ENCODE assay signal across 21 cellular contexts in the genomic region with DNA sequence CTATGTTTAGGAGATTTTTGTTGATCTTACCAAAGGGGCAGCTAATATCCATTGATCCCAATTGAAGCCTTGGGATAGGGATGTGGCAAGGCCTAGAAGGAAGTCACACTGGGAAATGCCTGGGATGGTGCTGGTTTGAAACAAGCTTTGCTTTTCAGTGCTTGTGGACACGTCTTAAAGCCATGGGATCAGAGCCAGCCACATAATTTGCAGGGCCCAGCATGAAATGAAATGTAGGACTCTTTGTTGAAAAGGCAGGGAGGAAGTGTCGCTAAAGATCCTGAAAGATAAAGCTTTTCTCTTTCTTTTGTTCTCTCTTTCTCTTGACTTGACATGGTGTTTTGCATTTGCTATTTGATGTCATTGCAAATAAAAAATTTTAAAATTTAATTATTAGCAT. TPM values are rescaled to one million over a fixed set of nuclear protein-coding genes. Genes with fewer than 3 reads are reported as not detected.
DNase-seq lines count a peak whose midpoint lies in the region; ATAC-seq and TF ChIP-seq lines count a peak whose summit lies in the region.
"Had no signal": no experiment of that assay in that cellular context is flagged by ENCODE, and none has a peak within 500 bp of the region (broad histone marks: within the 10 kb centered on the region; RNA-seq: fewer than 3 reads in every experiment).

No MANE protein-coding gene starts in this region.

- intact Hi-C loops in OCI-LY7 (cut with micrococcal nuclease; ENCODE audit: unreplicated experiment): loop anchor here (10.0 kb wide), 1 partner anchor 1032 kb away; a partner anchor contains a TSS

- peaks cover 68% of the 10 kb centered on the region for H3K36me3 Mint-ChIP-seq in activated CD4-positive, alpha-beta T cell treated with anti-CD3 and anti-CD28 coated beads, Interleukin-2, amount 10 ng/mL, durations not matched to agents 7 days and 5 days (ENCODE audit: low read depth)
- peaks cover 13% of the 10 kb centered on the region for H3K36me3 Mint-ChIP-seq in brain

- no peaks in the 10 kb centered on the region for H3K27me3 ChIP-seq in neural cell (ENCODE audit: insufficient read depth, low read depth, low read length)

- H2AFZ ChIP-seq in OCI-LY7 (ENCODE audit: low read length): no peak overlapping the region
- no peak overlapping the region for H2AFZ ChIP-seq in neural cell (ENCODE audit: low read depth, low read length)

- H3K4me3 ChIP-seq in OCI-LY7 (ENCODE audit: low read depth, low read length, poor library complexity, severe bottlenecking) (no peak overlapping the region), neural cell (ENCODE audit: low read length) (peak overlapping the region; percentile 36)
- H3K4me3 ChIP-seq: stomach had no signal

- CTCF ChIA-PET in activated CD4-positive, alpha-beta T cell treated with anti-CD3 and anti-CD28 coated beads, Interleukin-2, amount 10 ng/mL, durations not matched to agents 7 days and 5 days (lab: Charles Lee): interaction anchor here (0.6 to 1.5 kb wide), 5 partner anchors 10 to 1123 kb away, joined by 3 to 4 read pairs (median 3); a partner anchor contains a TSS
- CTCF ChIA-PET in OCI-LY7 (lab: Charles Lee; ENCODE audit: unreplicated experiment): no interaction called here

- ATAC-seq in HG02970 (IDR thresholded peaks at IDR 0.05; ENCODE audit: low FRiP score, unreplicated experiment) (no peak), GM18907 (IDR thresholded peaks at IDR 0.05; ENCODE audit: unreplicated experiment) (no peak)
- ATAC-seq: esophagus mucosa, Right ventricle myocardium inferior had no signal

- TF ChIP-seq RAD21 in neural cell (conservative IDR thresholded peaks at IDR 0.05): no peak

- no TSS peak for BruUV-seq in OCI-LY7 (replicated peaks; lab: Mats Ljungman, UMichigan)

- H3K4me2 ChIP-seq in OCI-LY7 (ENCODE audit: low read length): peak overlapping the region; percentile 38; the same call in 1 of the 2 replicates
- no peak overlapping the region for H3K4me2 ChIP-seq in neural cell (ENCODE audit: low read length)

- DNase-seq in activated CD4-positive, alpha-beta T cell treated with anti-CD3 and anti-CD28 coated beads, Interleukin-2, amount 10 ng/mL, durations not matched to agents 7 days and 5 days: no peak
- DNase-seq in activated CD4-positive, alpha-beta T cell treated with anti-CD3 and anti-CD28 coated beads, Interleukin-2, amount 50 U/mL, for 1 hour: no peak
- no peak for DNase-seq in OCI-LY7 (ENCODE audit: low spot score)
- no peak for DNase-seq in iPS-NIHi7 (ENCODE audit: extremely low spot score)
- DNase-seq: activated CD4-positive, CD25-positive, alpha-beta regulatory T cell treated with anti-CD3 and anti-CD28 coated beads, Interleukin-2, amount 50 U/mL, for 72 hours; activated T-cell treated with anti-CD3 and anti-CD28 coated beads, Interleukin-2, amount 50 U/mL, for 48 hours; cortex of kidney; EL; glutamatergic neuron; KBM-7; mammary epithelial cell; NCI-H1092; retina; stimulated activated CD4-positive, alpha-beta T cell treated with anti-CD3 and anti-CD28 coated beads, Interleukin-15, amount 100 ng/mL, for 24 hours; stomach had no signal

- H3F3A ChIP-seq in neural cell (ENCODE audit: insufficient read depth, low read length, poor library complexity, severe bottlenecking): no peaks in the 10 kb centered on the region

- H3K9ac ChIP-seq in neural cell (ENCODE audit: low read length): no peak overlapping the region

- H3K27ac ChIP-seq in OCI-LY7 (ENCODE audit: low read depth, low read length, poor library complexity, severe bottlenecking) (no peak overlapping the region), neural cell (ENCODE audit: low read length) (no peak overlapping the region)
- H3K27ac ChIP-seq: stomach had no signal

- H3K79me2 ChIP-seq in OCI-LY7 (ENCODE audit: insufficient read depth, low read depth, low read length): peaks cover 86% of the 10 kb centered on the region
- peaks cover 72% of the 10 kb centered on the region for H3K79me2 ChIP-seq in neural cell (replicated peaks; ENCODE audit: insufficient read depth, low read length)

- peaks cover 77% of the 10 kb centered on the region for H3K4me1 Mint-ChIP-seq in activated CD4-positive, alpha-beta T cell treated with anti-CD3 and anti-CD28 coated beads, Interleukin-2, amount 10 ng/mL, durations not matched to agents 7 days and 5 days
- peaks cover 60% of the 10 kb centered on the region for H3K4me1 Mint-ChIP-seq in brain

- no peaks in the 10 kb centered on the region for H3K9me2 ChIP-seq in OCI-LY7 (ENCODE audit: insufficient read depth, low read length)
- no peaks in the 10 kb centered on the region for H3K9me2 ChIP-seq in neural cell (ENCODE audit: insufficient read depth, low read length)

- H4K20me1 ChIP-seq in OCI-LY7 (ENCODE audit: insufficient read depth, low read length) (no peaks in the 10 kb centered on the region), neural cell (ENCODE audit: insufficient read depth) (peaks cover 3% of the 10 kb centered on the region)

- H3K9me3 ChIP-seq in OCI-LY7 (ENCODE audit: low read length) (no peaks in the 10 kb centered on the region), neural cell (ENCODE audit: low read length) (no peaks in the 10 kb centered on the region)
- H3K9me3 ChIP-seq: stomach had no signal

- H3K27ac Mint-ChIP-seq in activated CD4-positive, alpha-beta T cell treated with anti-CD3 and anti-CD28 coated beads, Interleukin-2, amount 10 ng/mL, durations not matched to agents 7 days and 5 days: peak overlapping the region; percentile 65
- H3K27ac Mint-ChIP-seq in brain: peak overlapping the region; percentile 31 to 88 (median 67)

- H3K9me3 Mint-ChIP-seq in activated CD4-positive, alpha-beta T cell treated with anti-CD3 and anti-CD28 coated beads, Interleukin-2, amount 10 ng/mL, durations not matched to agents 7 days and 5 days: no peaks in the 10 kb centered on the region
- no peaks in the 10 kb centered on the region for H3K9me3 Mint-ChIP-seq in brain

- H3K4me3 Mint-ChIP-seq in activated CD4-positive, alpha-beta T cell treated with anti-CD3 and anti-CD28 coated beads, Interleukin-2, amount 10 ng/mL, durations not matched to agents 7 days and 5 days: peak overlapping the region; percentile 38
- peak overlapping the region; percentile 7 to 93 (median 73) for H3K4me3 Mint-ChIP-seq in brain

- H3K4me1 ChIP-seq in OCI-LY7 (ENCODE audit: insufficient read depth, low read length, poor library complexity, severe bottlenecking): peaks cover 51% of the 10 kb centered on the region

- TF ChIP-seq CTCF in OCI-LY7 (conservative IDR thresholded peaks at IDR 0.05; ENCODE audit: low read length) (no peak), brain (conservative IDR thresholded peaks at IDR 0.05) (no peak), neural cell (IDR thresholded peaks at IDR 0.05; ENCODE audit: poor library complexity, severe bottlenecking) (no peak)

- TF ChIP-seq EP300 in neural cell (conservative IDR thresholded peaks at IDR 0.05; ENCODE audit: poor library complexity, severe bottlenecking): no peak

- POLR2A ChIA-PET in activated CD4-positive, alpha-beta T cell treated with anti-CD3 and anti-CD28 coated beads, Interleukin-2, amount 10 ng/mL, durations not matched to agents 7 days and 5 days (lab: Charles Lee): interaction anchor here (1.1 kb wide), 1 partner anchor 9 kb away, joined by 3 read pairs; no protein-coding TSS in a partner anchor
- POLR2A ChIA-PET in OCI-LY7 (lab: Charles Lee): interaction anchor here (0.6 to 7.3 kb wide), 4 partner anchors 12 to 879 kb away, joined by 3 to 77 read pairs (median 4); no protein-coding TSS in a partner anchor

- no peaks in the 10 kb centered on the region for H3K27me3 Mint-ChIP-seq in activated CD4-positive, alpha-beta T cell treated with anti-CD3 and anti-CD28 coated beads, Interleukin-2, amount 10 ng/mL, durations not matched to agents 7 days and 5 days
- peaks cover 12% of the 10 kb centered on the region for H3K27me3 Mint-ChIP-seq in brain

- H3K36me3 ChIP-seq in OCI-LY7 (ENCODE audit: insufficient read depth, low read length) (peaks cover 61% of the 10 kb centered on the region), neural cell (ENCODE audit: insufficient read depth, low read length) (peaks cover 4% of the 10 kb centered on the region)
- H3K36me3 ChIP-seq: stomach had no signal

TF ChIP-seq in neural cell, 6 proteins besides CTCF, POLR2A, EP300 and RAD21 (continues in another document):
- no peak for TF ChIP-seq EZH2 (IDR thresholded peaks at IDR 0.05; ENCODE audit: borderline replicate concordance, insufficient read depth, low read length, poor library complexity, severe bottlenecking)
- no peak for TF ChIP-seq POLR2AphosphoS5 (IDR thresholded peaks at IDR 0.05)
- no peak for TF ChIP-seq TAF1 (IDR thresholded peaks at IDR 0.05; ENCODE audit: low read depth)
- TF ChIP-seq MXI1 (conservative IDR thresholded peaks at IDR 0.05; ENCODE audit: poor library complexity, severe bottlenecking): no peak

RNA-seq across cellular contexts. Expression of a gene that starts 5.0 kb away (rescaled TPM):
- total RNA-seq in activated CD4-positive, alpha-beta T cell treated with anti-CD3 and anti-CD28 coated beads, Interleukin-2, amount 10 ng/mL, durations not matched to agents 7 days and 5 days: 10 to 100 TPM; 14.8 to 16.7 TPM
- total RNA-seq in OCI-LY7 (2014; rRNA removed; shearing (Covaris generic)): 8.1 and 11.0 TPM in 2 replicates
- 13.0 and 14.1 TPM in 2 replicates for total RNA-seq in OCI-LY7 (2022)
- 4.9 TPM for polyA plus RNA-seq in brain (ENCODE audit: insufficient read depth, low read depth, low replicate concordance)
- polyA plus RNA-seq in neural cell: 11.1 and 14.2 TPM in 2 replicates
- polyA minus RNA-seq in neural cell: 19.5 and 25.4 TPM in 2 replicates

RNA-seq across cellular contexts. Expression of a gene that starts 46.2 kb away (rescaled TPM):
- total RNA-seq in activated CD4-positive, alpha-beta T cell treated with anti-CD3 and anti-CD28 coated beads, Interleukin-2, amount 10 ng/mL, durations not matched to agents 7 days and 5 days: 10 to 100 TPM; 45.9 to 52.9 TPM
- 28.4 and 28.8 TPM in 2 replicates for total RNA-seq in OCI-LY7 (2014; rRNA removed; shearing (Covaris generic))
- 57.7 and 59.2 TPM in 2 replicates for total RNA-seq in OCI-LY7 (2022)
- polyA plus RNA-seq in brain (ENCODE audit: insufficient read depth, low read depth, low replicate concordance) (14.7 TPM), neural cell (46.6 and 51.3 TPM in 2 replicates)
- 99.6 and 117 TPM in 2 replicates for polyA minus RNA-seq in neural cell
